ENCODE assay signal across 26 cellular contexts in genomic region chrX:136452614-136453013, GRCh38. TPM values are rescaled to one million over a fixed set of nuclear protein-coding genes. Genes with fewer than 3 reads are reported as not detected.
"Had no signal": no experiment of that assay in that cellular context is flagged by ENCODE, and none has a peak within 500 bp of the region (broad histone marks: within the 10 kb centered on the region; RNA-seq: fewer than 3 reads in every experiment).

No MANE protein-coding gene starts in this region.

- H3K9me3 Mint-ChIP-seq: T-cell; T-helper 1 cell treated with Interleukin-12 subunit alpha and Interleukin-12 subunit beta and Interleukin-4 antibody, amounts not matched to agents 30 μg/mL and 1 μg/mL, for 36 hours had no signal

- H3K27ac Mint-ChIP-seq: T-cell; T-helper 1 cell treated with Interleukin-12 subunit alpha and Interleukin-12 subunit beta and Interleukin-4 antibody, amounts not matched to agents 30 μg/mL and 1 μg/mL, for 36 hours had no signal

- DNase-seq: IMR-90, Karpas-422, KG1, MM.1S, NCI-H1092 treated with DMSO at 0.1 percent for 48 hours, NCI-H1417, NCI-H1436 treated with DMSO at 0.1 percent for 48 hours, NCI-H1694, NCI-H187 treated with DMSO at 0.1 percent for 48 hours, NCI-H2029 treated with DMSO at 0.1 percent for 48 hours, NCI-H2171 treated with DMSO at 0.1 percent for 48 hours, NCI-H226, NCI-H446, NCI-H510A, NCI-H524 treated with DMSO at 0.1 percent for 48 hours, NCI-H69, NCI-H774, OCI-M1, SHP77, SK-N-SH, SW 1271, T-cell had no signal

- H3K36me3 Mint-ChIP-seq: T-cell had no signal

- ATAC-seq: HepG2, T-cell had no signal

- H3K4me1 Mint-ChIP-seq: T-cell had no signal

- H3K4me3 Mint-ChIP-seq: T-cell; T-helper 1 cell treated with Interleukin-12 subunit alpha and Interleukin-12 subunit beta and Interleukin-4 antibody, amounts not matched to agents 30 μg/mL and 1 μg/mL, for 36 hours had no signal

RNA-seq across cellular contexts. Expression of gene BRS3, which starts 35.1 kb away (rescaled TPM):
- total RNA-seq: HepG2, HT1080, IMR-90, SK-MEL-5, T-cell had no signal
